ENCODE assay signal across 8 cellular contexts in the genomic region with DNA sequence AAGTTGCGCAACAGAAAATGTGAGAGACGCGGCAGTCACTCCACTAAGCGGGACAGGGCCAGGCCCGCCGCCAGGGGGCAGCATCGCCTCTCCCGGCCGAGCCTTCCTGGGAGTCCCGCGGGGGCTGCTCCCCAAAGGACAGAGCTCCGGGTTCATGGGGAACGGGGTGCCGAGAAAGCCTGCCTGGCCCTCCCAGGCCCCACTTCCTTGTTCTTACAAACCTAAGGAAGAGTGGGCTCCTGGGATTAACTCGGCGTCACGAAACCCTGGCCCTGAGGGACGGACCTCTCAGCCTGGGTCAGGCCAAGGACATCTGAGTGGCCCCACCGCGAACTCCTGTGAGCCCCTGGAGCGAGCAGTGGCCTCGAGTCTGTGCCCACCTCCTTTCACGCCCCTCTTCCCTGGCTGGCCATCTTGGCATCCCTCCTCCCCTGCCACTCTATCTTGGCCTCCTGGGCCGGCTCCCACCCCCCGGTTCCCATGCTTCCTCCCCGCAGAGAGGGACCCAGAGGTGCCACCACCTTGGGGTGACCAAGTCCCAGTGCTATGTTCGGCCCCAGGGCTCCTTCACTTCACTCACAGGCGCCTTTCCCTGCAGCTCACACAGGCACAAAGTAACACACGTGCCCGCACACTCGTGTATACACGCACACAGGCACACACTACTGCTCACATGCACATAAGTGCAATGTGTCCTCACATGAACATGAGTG.
DNase-seq lines count a peak whose midpoint lies in the region; ATAC-seq and TF ChIP-seq lines count a peak whose summit lies in the region.

No MANE protein-coding gene starts in this region.

- ATAC-seq in left lung (peak; percentile 74), HG02642 (IDR thresholded peaks at IDR 0.05; ENCODE audit: poor library complexity, unreplicated experiment) (no peak)

- H3K27me3 ChIP-seq in left lung: peaks cover 0 to 75% of the 10 kb centered on the region in 2 donors

- no peaks in the 10 kb centered on the region for H3K9me3 ChIP-seq in left lung

- DNase-seq in GM10266 (ENCODE audit: extremely low spot score) (peak; percentile 72), NCI-H1105 (lab: John Stamatoyannopoulos, UW) (peak; percentile 60), cerebellar cortex (ENCODE audit: low spot score) (peak; percentile 36), left lung (peak; percentile 59 to 93), NCI-H510A (lab: John Stamatoyannopoulos, UW) (no peak)
- peak; percentile 59 to 66 for DNase-seq in activated CD4-positive, alpha-beta T cell treated with anti-CD3 and anti-CD28 coated beads for 24 hours (ENCODE audit: low read depth in 2 of 2)
- DNase-seq in stimulated activated CD4-positive, alpha-beta T cell treated with anti-CD3 and anti-CD28 coated beads, Interleukin-4, amount 100 ng/mL, for 4 hours: peak; percentile 44 to 73

- H3K36me3 ChIP-seq in left lung: no peaks in the 10 kb centered on the region

- no peak overlapping the region for H3K27ac ChIP-seq in left lung

- no peak overlapping the region for H3K4me3 ChIP-seq in left lung

- H3K4me1 ChIP-seq in left lung: peaks cover 0 to 17% of the 10 kb centered on the region in 2 donors

- TF ChIP-seq CTCF in GM10266 (IDR thresholded peaks at IDR 0.05; ENCODE audit: control insufficient read depth, insufficient read depth, low read depth, missing control alignments): peak; percentile 79
- peak; percentile 88 to 92 for TF ChIP-seq CTCF in left lung (IDR thresholded peaks at IDR 0.05)

- intact Hi-C loops in left lung (cut with DNase I): loop anchor here (5.0 to 10.0 kb wide), 2 partner anchors 266 to 273 kb away; no protein-coding TSS in a partner anchor
